ENCODE assay signal across 8 cellular contexts in genomic region chr3:35932995-35933394, GRCh38.
DNase-seq lines count a peak whose midpoint lies in the region; ATAC-seq and TF ChIP-seq lines count a peak whose summit lies in the region.

No MANE protein-coding gene starts in this region.

- no peaks in the 10 kb centered on the region for H3K4me1 ChIP-seq in right lobe of liver
- no peaks in the 10 kb centered on the region for H3K4me1 ChIP-seq in effector memory CD4-positive, alpha-beta T cell (ENCODE audit: control insufficient read depth, insufficient read depth, low read length, poor library complexity, severe bottlenecking)

- 11% methylated on average over 6 of the region's 6 CpGs for WGBS in right lobe of liver (ENCODE audit: insufficient coverage, low coverage, low lambda C conversion rate, missing lambda C conversion rate)

- H3K4me3 ChIP-seq in astrocyte of the cerebellum (ENCODE audit: low read depth, low read length) (no peak overlapping the region), right lobe of liver (no peak overlapping the region)
- H3K4me3 ChIP-seq in effector memory CD4-positive, alpha-beta T cell (ENCODE audit: insufficient read depth, low read depth, low read length, poor library complexity, severe bottlenecking) = no peak overlapping the region

- peak; percentile 51 for DNase-seq in CD1c-positive myeloid dendritic cell (ENCODE audit: extremely low spot score)
- DNase-seq in LoVo (ENCODE audit: low spot score) = peak; percentile 56
- peak; percentile 90 for DNase-seq in astrocyte of the cerebellum (ENCODE audit: low read depth)
- no peak for DNase-seq in right lobe of liver
- no peak for DNase-seq in GM20000 (ENCODE audit: low spot score)
- no peak for DNase-seq in GM19238 (ENCODE audit: insufficient read length, low spot score)
- DNase-seq in effector memory CD4-positive, alpha-beta T cell = no peak

- H3K9me3 ChIP-seq in right lobe of liver = no peaks in the 10 kb centered on the region
- no peaks in the 10 kb centered on the region for H3K9me3 ChIP-seq in effector memory CD4-positive, alpha-beta T cell (ENCODE audit: control insufficient read depth, low read length)

- intact Hi-C loops in right lobe of liver (cut with DNase I) = no loop called here

- no peaks in the 10 kb centered on the region for H3K27me3 ChIP-seq in right lobe of liver
- no peaks in the 10 kb centered on the region for H3K27me3 ChIP-seq in effector memory CD4-positive, alpha-beta T cell (replicated peaks; ENCODE audit: control insufficient read depth, insufficient read depth, low read length, poor library complexity, severe bottlenecking)

- no peak overlapping the region for H3K27ac ChIP-seq in right lobe of liver
- H3K27ac ChIP-seq in effector memory CD4-positive, alpha-beta T cell (ENCODE audit: insufficient read depth, low read length, poor library complexity, severe bottlenecking) = no peak overlapping the region

- TF ChIP-seq CTCF in astrocyte of the cerebellum (IDR thresholded peaks at IDR 0.05; ENCODE audit: low read depth, low read length, missing control alignments) (no peak), right lobe of liver (IDR thresholded peaks at IDR 0.05) (no peak), GM20000 (IDR thresholded peaks at IDR 0.05; ENCODE audit: extremely low read depth, missing control alignments) (no peak)

- in situ Hi-C loops in astrocyte of the cerebellum (cut with HindIII; ENCODE audit: low sequenced_read_pairs) = no loop called here

- TF ChIP-seq POLR2A in right lobe of liver (IDR thresholded peaks at IDR 0.05) = no peak

- H3K36me3 ChIP-seq in right lobe of liver = no peaks in the 10 kb centered on the region
- no peaks in the 10 kb centered on the region for H3K36me3 ChIP-seq in effector memory CD4-positive, alpha-beta T cell (ENCODE audit: control insufficient read depth, insufficient read depth, low read length)

- ATAC-seq in right lobe of liver (peak; percentile 28 to 90 (median 54)), GM18861 (IDR thresholded peaks at IDR 0.05; ENCODE audit: unreplicated experiment) (no peak)

Comparison
In these comparisons a context has a peak if more than half of its experiments do, and no peak if none do; other contexts are left out.
1. DNase-seq: peak in CD1c-positive myeloid dendritic cell (single experiment), LoVo (single experiment) and astrocyte of the cerebellum (single experiment); none in right lobe of liver (0 of 3), GM20000 (single experiment), GM19238 (single experiment) and effector memory CD4-positive, alpha-beta T cell (0 of 3).